ENCODE assay signal across 34 cellular contexts in genomic region chr2:112721819-112722522, GRCh38. TPM values are rescaled to one million over a fixed set of nuclear protein-coding genes. Genes with fewer than 3 reads are reported as not detected.
"Had no signal": no experiment of that assay in that cellular context is flagged by ENCODE, and none has a peak within 500 bp of the region (broad histone marks: within the 10 kb centered on the region; RNA-seq: fewer than 3 reads in every experiment).

No MANE protein-coding gene starts in this region.

- H3K27me3 ChIP-seq: foreskin keratinocyte, heart left ventricle, neural progenitor cell, right atrium auricular region, sigmoid colon, tibial nerve, upper lobe of left lung, uterus had no signal

- H3K9ac ChIP-seq: neural progenitor cell had no signal

- H3K4me3 Mint-ChIP-seq: endodermal cell; immature natural killer cell; naive B cell; nephron; neural progenitor cell; stimulated activated effector memory CD8-positive, alpha-beta T cell treated with anti-CD3 and anti-CD28 coated beads, Interleukin-12 subunit alpha, Interleukin-12 subunit beta, amount 100 ng/mL, for 72 hours; stimulated activated naive CD8-positive, alpha-beta T cell treated with anti-CD3 and anti-CD28 coated beads, Interleukin-15, Interleukin-2, amounts not matched to agents 100 ng/mL and 50 ng/mL, for 24 hours had no signal

- H3K9me3 Mint-ChIP-seq: endodermal cell; immature natural killer cell; stimulated activated effector memory CD8-positive, alpha-beta T cell treated with anti-CD3 and anti-CD28 coated beads, Interleukin-12 subunit alpha, Interleukin-12 subunit beta, amount 100 ng/mL, for 72 hours; stimulated activated naive CD8-positive, alpha-beta T cell treated with anti-CD3 and anti-CD28 coated beads, Interleukin-15, Interleukin-2, amounts not matched to agents 100 ng/mL and 50 ng/mL, for 24 hours had no signal

- H3K4me2 ChIP-seq: neural progenitor cell had no signal

- H3K4me1 ChIP-seq: left ventricle myocardium inferior, lower lobe of right lung, neural progenitor cell, prostate gland, uterus had no signal

- H3K27ac ChIP-seq: epithelial cell of prostate, foreskin keratinocyte, gastroesophageal sphincter, heart left ventricle, left ventricle myocardium inferior, lower lobe of right lung, neural progenitor cell, prostate gland, right atrium auricular region, sigmoid colon, thoracic aorta, tibial nerve, upper lobe of left lung, uterus had no signal

- H3K4me3 ChIP-seq: gastroesophageal sphincter, heart left ventricle, left ventricle myocardium inferior, lower lobe of right lung, mucosa of descending colon, neural progenitor cell, prostate gland, right atrium auricular region, sigmoid colon, thoracic aorta, tibial nerve, upper lobe of left lung, uterus had no signal

- H3K9me3 ChIP-seq: gastroesophageal sphincter, heart left ventricle, lower lobe of right lung, mucosa of descending colon, prostate gland, right atrium auricular region, sigmoid colon, thoracic aorta, tibial nerve, upper lobe of left lung, uterus had no signal

- H3K27ac Mint-ChIP-seq: endodermal cell; naive B cell; nephron; neural progenitor cell; stimulated activated naive CD8-positive, alpha-beta T cell treated with anti-CD3 and anti-CD28 coated beads, Interleukin-15, Interleukin-2, amounts not matched to agents 100 ng/mL and 50 ng/mL, for 24 hours had no signal

- ATAC-seq: esophagus mucosa; foreskin keratinocyte; gastroesophageal sphincter; heart left ventricle; left colon; lower lobe of right lung; mucosa of descending colon; stimulated activated effector memory CD8-positive, alpha-beta T cell treated with anti-CD3 and anti-CD28 coated beads, Interleukin-12 subunit alpha, Interleukin-12 subunit beta, amount 100 ng/mL, for 72 hours had no signal

- DNase-seq: cerebellar nuclear complex; effector CD8-positive, alpha-beta T cell; endodermal cell; foreskin keratinocyte; heart left ventricle; hypothalamus; immature natural killer cell; islet precursor cell; kidney glomerular epithelial cell; left colon; left ventricle myocardium inferior; lower lobe of right lung; mucosa of descending colon; naive B cell; nucleus accumbens; sigmoid colon; stimulated activated CD4-positive, alpha-beta T cell treated with anti-CD3 and anti-CD28 coated beads, Interleukin-2, amount 100 ng/mL, for 24 hours; stimulated activated CD4-positive, alpha-beta T cell treated with anti-CD3 and anti-CD28 coated beads, Interleukin-4, amount 100 ng/mL, for 24 hours; uterus had no signal

- H2AFZ ChIP-seq: neural progenitor cell had no signal

- H3K36me3 ChIP-seq: gastroesophageal sphincter, heart left ventricle, left ventricle myocardium inferior, lower lobe of right lung, neural progenitor cell, prostate gland, right atrium auricular region, sigmoid colon, thoracic aorta, tibial nerve, upper lobe of left lung, uterus had no signal

- H3K4me1 Mint-ChIP-seq: nephron, neural progenitor cell had no signal

- H3K36me3 Mint-ChIP-seq: immature natural killer cell, naive B cell, neural progenitor cell had no signal

- H3K27me3 Mint-ChIP-seq: stimulated activated naive CD8-positive, alpha-beta T cell treated with anti-CD3 and anti-CD28 coated beads, Interleukin-15, Interleukin-2, amounts not matched to agents 100 ng/mL and 50 ng/mL, for 24 hours had no signal

RNA-seq across cellular contexts. Expression of gene NT5DC4, which starts 1.2 kb away (rescaled TPM):
- total RNA-seq: endodermal cell, esophagus mucosa, fibroblast of lung, left colon, left ventricle myocardium inferior, mucosa of descending colon, osteocyte, right atrium auricular region, sigmoid colon, skeletal muscle tissue, thoracic aorta, tibial nerve, uterus had no signal
- polyA plus RNA-seq: fibroblast of lung, heart left ventricle had no signal

RNA-seq across cellular contexts. Expression of gene CKAP2L, which starts 42.4 kb away (rescaled TPM):
- total RNA-seq: tibial nerve had no signal
